ENCODE assay signal across 11 cellular contexts in the genomic region with DNA sequence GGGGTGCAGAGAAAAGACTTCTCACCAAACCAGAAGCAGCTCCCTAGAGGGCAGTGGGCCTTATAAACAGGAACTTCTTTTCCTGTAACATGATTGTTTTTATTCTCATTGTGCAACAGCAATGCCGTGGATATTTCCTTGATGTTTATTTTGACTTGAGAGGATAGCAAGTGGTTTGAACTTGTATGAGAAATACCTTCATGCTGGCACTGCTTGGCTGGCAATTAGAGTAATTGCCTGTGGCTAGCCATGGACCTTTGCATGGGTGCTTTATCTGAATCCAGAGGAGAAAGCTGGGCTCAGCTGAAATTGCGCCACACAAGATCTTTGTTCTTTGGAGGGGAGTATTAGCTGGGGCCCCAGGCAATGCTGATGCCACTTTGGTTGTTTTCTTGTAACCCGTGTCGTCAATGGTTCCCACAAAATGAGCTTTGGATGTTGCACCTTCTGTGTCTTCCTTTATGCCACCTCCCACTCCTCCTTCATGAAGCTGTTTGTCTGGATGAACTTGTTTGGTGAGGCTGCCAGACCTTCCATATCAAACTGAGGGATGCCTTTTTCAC. TPM values are rescaled to one million over a fixed set of nuclear protein-coding genes. Genes with fewer than 3 reads are reported as not detected.
DNase-seq lines count a peak whose midpoint lies in the region; ATAC-seq and TF ChIP-seq lines count a peak whose summit lies in the region.
"Had no signal": no experiment of that assay in that cellular context is flagged by ENCODE, and none has a peak within 500 bp of the region (broad histone marks: within the 10 kb centered on the region; RNA-seq: fewer than 3 reads in every experiment).

No MANE protein-coding gene starts in this region.

- peaks cover 4% of the 10 kb centered on the region for H3K27me3 ChIP-seq in left ventricle myocardium inferior (ENCODE audit: low read depth)
- H3K27me3 ChIP-seq in brain microvascular endothelial cell (replicated peaks), result no peaks in the 10 kb centered on the region
- no peaks in the 10 kb centered on the region for H3K27me3 ChIP-seq in right lobe of liver
- H3K27me3 ChIP-seq: transverse colon had no signal

- H3K27ac ChIP-seq in left ventricle myocardium inferior (replicated peaks) (peak overlapping the region; percentile 9), brain microvascular endothelial cell (no peak overlapping the region), right lobe of liver (peak overlapping the region in 1 of 3 donors; percentile 24)
- H3K27ac ChIP-seq: transverse colon had no signal

- intact Hi-C loops in left ventricle myocardium inferior (cut with micrococcal nuclease) (no loop called here), cardiac septum (cut with DNase I) (no loop called here), right lobe of liver (cut with DNase I) (no loop called here)

- H3K9me3 ChIP-seq in left ventricle myocardium inferior (replicated peaks) (no peaks in the 10 kb centered on the region), right lobe of liver (no peaks in the 10 kb centered on the region)
- H3K9me3 ChIP-seq: transverse colon had no signal

- no peak for TF ChIP-seq POLR2A in right lobe of liver (IDR thresholded peaks at IDR 0.05)

- in situ Hi-C loops in brain microvascular endothelial cell (cut with HindIII; ENCODE audit: low pct_ligation_motif_present, low sequenced_read_pairs), result no loop called here

- no peak for TF ChIP-seq CTCF in left ventricle myocardium inferior (IDR thresholded peaks at IDR 0.05; ENCODE audit: borderline replicate concordance)
- no peak for TF ChIP-seq CTCF in brain microvascular endothelial cell (IDR thresholded peaks at IDR 0.05; ENCODE audit: low read depth, low read length, missing control alignments)
- TF ChIP-seq CTCF in right lobe of liver (IDR thresholded peaks at IDR 0.05), result no peak

- no peak for DNase-seq in left ventricle myocardium inferior
- no peak for DNase-seq in cardiac septum (ENCODE audit: low spot score)
- peak; percentile 9 for DNase-seq in brain microvascular endothelial cell
- DNase-seq in right lobe of liver, result no peak
- no peak for DNase-seq in NCI-H774 (lab: John Stamatoyannopoulos, UW)
- DNase-seq in NCI-H446 (lab: John Stamatoyannopoulos, UW), result no peak
- DNase-seq in mucosa of gallbladder (ENCODE audit: low spot score), result no peak
- no peak for DNase-seq in stimulated activated CD4-positive, alpha-beta T cell treated with anti-CD3 and anti-CD28 coated beads, Interleukin-4, amount 100 ng/mL, for 4 hours
- DNase-seq: NCI-H1930, transverse colon had no signal

- no peak overlapping the region for H3K4me3 ChIP-seq in left ventricle myocardium inferior
- no peak overlapping the region for H3K4me3 ChIP-seq in brain microvascular endothelial cell (ENCODE audit: low read depth, low read length)
- H3K4me3 ChIP-seq in right lobe of liver, result no peak overlapping the region
- H3K4me3 ChIP-seq: transverse colon had no signal

- ATAC-seq in right lobe of liver, result peak; percentile 37 to 71 (median 54)
- ATAC-seq: Right ventricle myocardium inferior had no signal

- H3K4me1 ChIP-seq in left ventricle myocardium inferior (peaks cover 20% of the 10 kb centered on the region), right lobe of liver (peaks cover 0 to 12% (median 0%) of the 10 kb centered on the region in 4 donors)
- H3K4me1 ChIP-seq: transverse colon had no signal

- WGBS in right lobe of liver (ENCODE audit: insufficient coverage, low coverage, low lambda C conversion rate, missing lambda C conversion rate), result 17% methylated on average over 2 of the region's 4 CpGs

- no peaks in the 10 kb centered on the region for H3K36me3 ChIP-seq in left ventricle myocardium inferior
- no peaks in the 10 kb centered on the region for H3K36me3 ChIP-seq in brain microvascular endothelial cell (replicated peaks)
- no peaks in the 10 kb centered on the region for H3K36me3 ChIP-seq in right lobe of liver
- H3K36me3 ChIP-seq: transverse colon had no signal

RNA-seq across cellular contexts. Expression of a gene that starts 37.9 kb away (rescaled TPM):
- 5.7 TPM for total RNA-seq in left ventricle myocardium inferior
- 5.5 TPM for total RNA-seq in cardiac septum
- 10 to 100 TPM; 13.3 to 27.1 (median 20.9) TPM for total RNA-seq in right lobe of liver
- 6.0 TPM for total RNA-seq in mucosa of gallbladder
